8 cellular contexts compared by ENCODE assay signal in the genomic region with DNA sequence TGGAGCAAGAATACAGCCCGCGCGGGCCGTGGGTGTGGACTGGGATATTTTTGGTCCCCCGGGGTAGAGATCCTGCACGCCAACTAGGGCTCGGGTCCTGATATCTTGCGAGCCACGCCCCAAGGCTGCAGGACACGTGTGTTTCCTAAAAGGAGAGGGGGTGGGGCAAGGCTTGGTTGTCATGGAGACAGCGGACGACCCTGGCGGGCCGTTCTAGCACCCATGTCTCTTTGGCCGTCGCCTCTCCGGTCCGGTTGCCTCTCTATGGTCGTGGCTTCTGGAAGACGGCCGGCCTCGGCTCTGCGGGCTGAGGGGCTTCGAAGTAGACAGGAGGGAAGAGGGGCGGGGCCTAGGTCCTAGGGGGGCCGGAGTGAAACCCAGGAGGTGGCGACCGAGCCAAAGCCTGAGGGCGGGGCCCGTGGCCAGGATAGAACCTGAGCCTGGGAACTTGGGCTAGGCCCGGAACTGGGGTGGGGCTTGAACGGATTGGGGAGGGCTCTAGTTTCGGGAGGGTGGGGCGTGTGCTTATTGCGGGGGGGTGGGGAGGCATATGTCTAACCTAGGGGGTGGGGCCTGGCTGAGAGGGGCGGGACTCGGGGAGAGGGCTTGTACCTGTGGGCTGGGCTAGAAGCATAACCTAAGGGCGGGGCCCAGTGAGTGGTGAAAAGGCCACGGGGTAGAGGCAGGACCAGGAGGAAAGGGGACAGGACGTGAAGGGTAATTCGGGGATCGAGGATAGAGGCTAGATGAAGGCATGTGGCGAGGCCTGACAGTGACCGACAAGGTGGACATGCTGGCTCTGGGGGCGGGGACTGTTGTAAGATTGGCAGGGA.
DNase-seq lines count a peak whose midpoint lies in the region; ATAC-seq and TF ChIP-seq lines count a peak whose summit lies in the region.

No MANE protein-coding gene starts in this region.

- H3K27ac ChIP-seq in DND-41 (ENCODE audit: low read length) (0 out of 2 replicates have a peak overlapping the region, but pooled peaks have one; percentile 56), neutrophil (peak overlapping the region; percentile 13), subcutaneous abdominal adipose tissue (ENCODE audit: low read depth, low read length) (peak overlapping the region; percentile 96)

- H3K9ac ChIP-seq in DND-41 (ENCODE audit: low read depth, low read length) (peak overlapping the region; percentile 66), subcutaneous abdominal adipose tissue (ENCODE audit: low read length in 5 of 5) (peak overlapping the region; percentile 56 to 84 (median 69))

- peak overlapping the region; percentile 98 for H3K4me2 ChIP-seq in DND-41 (ENCODE audit: insufficient read depth, low read length)

- H3K9me3 ChIP-seq in DND-41 (ENCODE audit: insufficient read depth, low read length, severe bottlenecking): no peaks in the 10 kb centered on the region
- H3K9me3 ChIP-seq in neutrophil: no peaks in the 10 kb centered on the region
- no peaks in the 10 kb centered on the region for H3K9me3 ChIP-seq in subcutaneous abdominal adipose tissue (ENCODE audit: control insufficient read depth in 5 of 5, low read length in 5 of 5)

- DNase-seq in DND-41: peak; percentile 78
- peak; percentile 95 to 97 for DNase-seq in Kasumi-1 (lab: John Stamatoyannopoulos, UW)
- DNase-seq in SHP77 treated with DMSO at 0.1 percent for 48 hours (lab: John Stamatoyannopoulos, UW): peak; percentile 84
- peak; percentile 54 to 92 (median 75) for DNase-seq in activated naive CD4-positive, alpha-beta T cell (lab: John Stamatoyannopoulos, UW)
- peak; percentile 89 for DNase-seq in foreskin melanocyte

- H3K4me3 ChIP-seq in DND-41 (ENCODE audit: low read depth in 1 of 2, low read length in 2 of 2) (peak overlapping the region; percentile 31 to 78; a peak in 3 of 4 replicates), neutrophil (ENCODE audit: low read depth in 1 of 2, low read length in 1 of 2) (peak overlapping the region; percentile 73 to 74), subcutaneous abdominal adipose tissue (ENCODE audit: low read depth in 1 of 5, low read length in 5 of 5) (peak overlapping the region; percentile 71 to 92 (median 81))

- H3K36me3 ChIP-seq in DND-41 (ENCODE audit: insufficient read depth, low read length) (no peaks in the 10 kb centered on the region), neutrophil (no peaks in the 10 kb centered on the region), subcutaneous abdominal adipose tissue (ENCODE audit: control insufficient read depth in 5 of 5, insufficient read depth in 5 of 5, low read length in 5 of 5) (peaks cover 0 to 3% (median 0%) of the 10 kb centered on the region in 5 donors)

- no peaks in the 10 kb centered on the region for H3K79me2 ChIP-seq in DND-41 (ENCODE audit: insufficient read depth, low read length)

- H2AFZ ChIP-seq in DND-41 (ENCODE audit: low read depth, low read length): peak overlapping the region; percentile 90

- TF ChIP-seq CTCF in DND-41 (IDR thresholded peaks at IDR 0.05; ENCODE audit: borderline replicate concordance, extremely low read depth, low read length, poor library complexity, severe bottlenecking) (no peak), neutrophil (IDR thresholded peaks at IDR 0.05) (no peak)

- no peaks in the 10 kb centered on the region for H4K20me1 ChIP-seq in DND-41 (ENCODE audit: insufficient read depth, low read length)

- peak; percentile 53 for ATAC-seq in DND-41 (ENCODE audit: insufficient read depth, low read depth)
- ATAC-seq in GM21786 (IDR thresholded peaks at IDR 0.05; ENCODE audit: unreplicated experiment): peak; percentile 56

- H3K27me3 ChIP-seq in DND-41 (ENCODE audit: insufficient read depth, low read length, poor library complexity): no peaks in the 10 kb centered on the region
- H3K27me3 ChIP-seq in neutrophil: peaks cover 60% of the 10 kb centered on the region
- H3K27me3 ChIP-seq in subcutaneous abdominal adipose tissue (ENCODE audit: control insufficient read depth in 5 of 5, insufficient read depth in 4 of 5, low read length in 5 of 5): no peaks in the 10 kb centered on the region

- H3K4me1 ChIP-seq in DND-41 (ENCODE audit: insufficient read depth, low read length) (peaks cover 24% of the 10 kb centered on the region), neutrophil (ENCODE audit: control insufficient read depth in 1 of 2, insufficient read depth in 1 of 2, low read depth in 1 of 2, low read length in 1 of 2) (peaks cover 11 to 19% of the 10 kb centered on the region in 2 experiments), subcutaneous abdominal adipose tissue (ENCODE audit: control insufficient read depth in 5 of 5, insufficient read depth in 5 of 5, low read length in 5 of 5) (peaks cover 6 to 63% (median 53%) of the 10 kb centered on the region in 5 donors)

Comparison
In these comparisons a context has a peak if more than half of its experiments do, and no peak if none do; other contexts are left out.
1. Peak in every context shown above with its lines: DNase-seq, ATAC-seq, H3K4me3 ChIP-seq and H3K27ac ChIP-seq.
2. H3K27ac ChIP-seq: peak in every context shown above with its lines; median percentile 96 in subcutaneous abdominal adipose tissue; 56 in DND-41; 13 in neutrophil.